In the genomic region with DNA sequence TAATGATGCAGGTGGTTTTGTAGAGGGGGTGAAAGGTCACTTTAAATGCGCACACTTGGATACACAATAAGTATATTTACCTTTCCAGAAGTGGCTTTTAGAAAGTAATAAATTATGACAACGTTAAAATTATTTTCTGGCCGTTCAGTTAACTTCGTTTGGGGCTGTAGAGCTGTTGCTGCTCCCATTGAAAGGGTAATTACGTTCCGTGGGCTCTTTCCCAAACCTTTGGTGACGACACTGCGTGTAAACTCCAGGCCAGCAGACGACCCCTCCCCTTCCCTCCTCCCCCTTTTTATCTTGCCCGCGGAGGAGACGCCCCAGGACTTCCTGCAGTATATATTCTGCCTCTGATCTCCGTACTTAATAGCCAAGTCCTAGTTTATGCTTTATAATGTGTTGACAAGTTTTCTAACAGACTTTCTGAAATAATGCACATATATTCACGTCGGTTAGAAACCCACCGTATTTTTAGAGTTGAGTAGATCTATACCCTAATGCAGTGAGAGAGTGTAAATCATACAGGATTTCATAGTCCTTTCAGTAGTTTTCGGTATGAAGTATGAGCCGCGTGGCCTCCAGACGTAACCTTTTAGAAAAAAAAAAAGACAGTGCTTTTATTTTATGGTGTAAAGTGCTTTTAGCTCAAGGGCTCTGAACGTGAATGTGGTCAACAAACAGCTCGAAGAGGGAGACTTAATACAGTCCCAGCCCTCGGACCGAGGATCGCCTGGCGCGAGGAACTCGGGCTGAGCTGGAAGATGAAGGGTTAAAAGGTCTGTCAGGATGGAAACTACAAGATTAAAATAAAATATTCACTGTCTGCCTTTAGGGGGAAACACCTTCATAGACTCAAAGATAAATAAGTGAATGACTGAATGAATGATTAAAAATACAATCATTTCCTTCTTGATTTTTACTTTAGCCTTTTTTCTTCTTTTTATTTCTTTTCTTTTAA, we compare ENCODE assay signal across 9 cellular contexts. TPM values are rescaled to one million over a fixed set of nuclear protein-coding genes. Genes with fewer than 3 reads are reported as not detected.
DNase-seq lines count a peak whose midpoint lies in the region; ATAC-seq, FAIRE-seq and TF ChIP-seq lines count a peak whose summit lies in the region.
"Had no signal": no experiment of that assay in that cellular context is flagged by ENCODE, and none has a peak within 500 bp of the region (broad histone marks: within the 10 kb centered on the region; RNA-seq: fewer than 3 reads in every experiment).

No MANE protein-coding gene starts in this region.

- no peak for TF ChIP-seq CTCF in pancreas (IDR thresholded peaks at IDR 0.05)

- no peak for FAIRE-seq in pancreas (lab: Jason Lieb, UNC)

- DNase-seq in SKM-1 treated with dmso at 0.1 percent for 144 hours (lab: John Stamatoyannopoulos, UW; ENCODE audit: unreplicated experiment) = peak; percentile 7
- no peak for DNase-seq in SKM-1 (lab: John Stamatoyannopoulos, UW; ENCODE audit: unreplicated experiment)
- peak; percentile 48 for DNase-seq in NCI-H748 (lab: John Stamatoyannopoulos, UW; ENCODE audit: unreplicated experiment)
- no peak for DNase-seq in effector memory CD8-positive, alpha-beta T cell
- DNase-seq in skeletal muscle cell (ENCODE audit: low read depth) = no peak
- DNase-seq in pancreas = no peak

- H3K27me3 Mint-ChIP-seq in effector memory CD8-positive, alpha-beta T cell = peaks cover 43 to 60% of the 10 kb centered on the region in 2 donors

- H3K4me1 ChIP-seq in pancreas = peaks cover 0 to 5% (median 0%) of the 10 kb centered on the region in 3 donors

- no peaks in the 10 kb centered on the region for H3K27me3 ChIP-seq in pancreas

- peak overlapping the region; percentile 34 for H3K4me3 ChIP-seq in skeletal muscle cell (ENCODE audit: low read depth, low read length)
- peak overlapping the region in 2 of 4 donors; percentile 9 to 22 for H3K4me3 ChIP-seq in pancreas

- no peaks in the 10 kb centered on the region for H3K9me3 Mint-ChIP-seq in effector memory CD8-positive, alpha-beta T cell

- H3K4me3 Mint-ChIP-seq in effector memory CD8-positive, alpha-beta T cell = peak overlapping the region; percentile 61 to 80

- H3K36me3 Mint-ChIP-seq in effector memory CD8-positive, alpha-beta T cell (ENCODE audit: insufficient read depth) = peaks cover 4% of the 10 kb centered on the region

- WGBS in pancreas, 2 donors = 21 to 27% methylated on average over 28 of the region's 28 CpGs

- intact Hi-C loops in pancreas (cut with DNase I) = no loop called here

- no peak overlapping the region for H3K27ac ChIP-seq in pancreas
- H3K27ac ChIP-seq: VCaP had no signal

- H3K9me3 ChIP-seq in pancreas = no peaks in the 10 kb centered on the region

- H3K4me1 Mint-ChIP-seq in effector memory CD8-positive, alpha-beta T cell (ENCODE audit: low read depth in 2 of 2) = peaks cover 17 to 20% of the 10 kb centered on the region in 2 donors

- no peak overlapping the region for H3K27ac Mint-ChIP-seq in effector memory CD8-positive, alpha-beta T cell

- no peak for ATAC-seq in effector memory CD8-positive, alpha-beta T cell (replicated peaks)
- ATAC-seq in pancreas (no peak), GM21576 (IDR thresholded peaks at IDR 0.05; ENCODE audit: unreplicated experiment) (no peak), GM19397 (IDR thresholded peaks at IDR 0.05; ENCODE audit: unreplicated experiment) (no peak)

- no peaks in the 10 kb centered on the region for H3K36me3 ChIP-seq in pancreas

RNA-seq across cellular contexts. Expression of gene BCL11A, which starts 3.8 kb away (rescaled TPM):
- total RNA-seq in pancreas = 10 to 100 TPM in 5 of 6 donors, 1 to 10 TPM in 1; 9.4 to 16.1 (median 13.3) TPM
- 1 to 10 TPM; 4.4 to 8.1 TPM for polyA plus RNA-seq in pancreas

Comparison
In these comparisons a context has a peak if more than half of its experiments do, and no peak if none do; other contexts are left out.
1. DNase-seq: peak in SKM-1 treated with dmso at 0.1 percent for 144 hours (single experiment) and NCI-H748 (single experiment); none in SKM-1 (single experiment), effector memory CD8-positive, alpha-beta T cell (0 of 3), skeletal muscle cell (single experiment) and pancreas (0 of 6).